In the genomic region with DNA sequence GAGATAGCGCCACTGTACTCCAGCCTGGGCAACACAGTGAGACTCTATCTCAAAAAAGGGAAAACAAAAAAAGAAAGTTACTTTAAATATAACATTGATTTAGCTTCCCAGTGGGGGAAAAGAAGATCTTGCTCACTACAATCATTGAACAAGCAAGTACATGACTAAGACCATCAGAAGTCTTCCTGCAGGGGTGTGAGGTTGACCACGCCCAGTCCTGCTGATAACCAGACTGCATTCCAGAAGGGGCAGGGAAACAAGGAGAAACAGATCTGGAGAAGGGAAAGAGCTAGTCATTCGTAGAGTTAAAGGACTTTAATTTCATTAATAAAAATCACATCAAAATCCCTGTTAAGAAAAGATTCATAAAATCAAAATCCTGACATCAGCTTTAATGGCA, we compare ENCODE assay signal across 21 cellular contexts.
DNase-seq lines count a peak whose midpoint lies in the region; ATAC-seq, FAIRE-seq and TF ChIP-seq lines count a peak whose summit lies in the region.
"Had no signal": no experiment of that assay in that cellular context is flagged by ENCODE, and none has a peak within 500 bp of the region (broad histone marks: within the 10 kb centered on the region; RNA-seq: fewer than 3 reads in every experiment).

No MANE protein-coding gene starts in this region.

- H3K4me2 ChIP-seq in astrocyte (ENCODE audit: low read length) = no peak overlapping the region

- no peak overlapping the region for H3K9ac ChIP-seq in astrocyte (ENCODE audit: low read length)

- DNase-seq in Daoy (ENCODE audit: low read depth) (peak; percentile 51), HT1080 (ENCODE audit: low read depth) (peak; percentile 62), astrocyte (ENCODE audit: low read depth) (peak; percentile 39), mucosa of descending colon (no peak), midbrain (lab: John Stamatoyannopoulos, UW) (no peak), NOMO-1 (lab: John Stamatoyannopoulos, UW; ENCODE audit: unreplicated experiment in 2 of 2) (no peak), NCI-H748 (lab: John Stamatoyannopoulos, UW; ENCODE audit: unreplicated experiment) (no peak)
- no peak for DNase-seq in activated T-helper 1 cell treated with anti-CD3 and anti-CD28 coated beads, Interleukin-12 subunit alpha, Interleukin-12 subunit beta, Interleukin-2, Interleukin-4 antibody, amounts not matched to agents 30 ng/mL and 10 ng/mL and 1 ng/mL, durations not matched to agents 14 hours and 24 hours and 36 hours (ENCODE audit: low spot score)
- DNase-seq: activated CD4-positive, alpha-beta T cell treated with anti-CD3 and anti-CD28 coated beads for 1 hour; activated T-cell treated with anti-CD3 and anti-CD28 coated beads, Interleukin-2, amount 50 U/mL, for 48 hours; C1 segment of cervical spinal cord; GOT3; lower lobe of right lung; NCI-H1930; NCI-H446; ovary; sigmoid colon had no signal

- intact Hi-C loops in mucosa of descending colon (cut with DNase I, micrococcal nuclease) = no loop called here
- intact Hi-C loops in activated T-helper 1 cell treated with anti-CD3 and anti-CD28 coated beads, Interleukin-12 subunit alpha, Interleukin-12 subunit beta, Interleukin-2, Interleukin-4 antibody, amounts not matched to agents 30 ng/mL and 10 ng/mL and 1 ng/mL, durations not matched to agents 14 hours and 24 hours and 36 hours (cut with micrococcal nuclease) = no loop called here

- no peak for TF ChIP-seq CTCF in astrocyte (IDR thresholded peaks at IDR 0.05; ENCODE audit: insufficient read depth, low read depth, low read length)
- no peak for TF ChIP-seq CTCF in mucosa of descending colon (IDR thresholded peaks at IDR 0.05)

- no peak overlapping the region for H3K27ac Mint-ChIP-seq in astrocyte (ENCODE audit: unreplicated experiment)
- H3K27ac Mint-ChIP-seq in activated T-helper 1 cell treated with anti-CD3 and anti-CD28 coated beads, Interleukin-12 subunit alpha, Interleukin-12 subunit beta, Interleukin-2, Interleukin-4 antibody, amounts not matched to agents 30 ng/mL and 10 ng/mL and 1 ng/mL, durations not matched to agents 14 hours and 24 hours and 36 hours = no peak overlapping the region
- H3K27ac Mint-ChIP-seq: activated naive CD4-positive, alpha-beta T cell treated with anti-CD3 and anti-CD28 coated beads, Interleukin-2, amount 50 U/mL, for 72 hours; stimulated activated effector memory CD8-positive, alpha-beta T cell treated with anti-CD3 and anti-CD28 coated beads, Interleukin-12 subunit alpha, Interleukin-12 subunit beta, amount 100 ng/mL, for 72 hours had no signal

- H3K36me3 ChIP-seq in astrocyte (ENCODE audit: insufficient read depth, low read length) (no peaks in the 10 kb centered on the region), mucosa of descending colon (ENCODE audit: low read depth) (no peaks in the 10 kb centered on the region)
- H3K36me3 ChIP-seq: lower lobe of right lung, ovary had no signal

- no peaks in the 10 kb centered on the region for H3K9me3 Mint-ChIP-seq in astrocyte (ENCODE audit: unreplicated experiment)
- H3K9me3 Mint-ChIP-seq in activated T-helper 1 cell treated with anti-CD3 and anti-CD28 coated beads, Interleukin-12 subunit alpha, Interleukin-12 subunit beta, Interleukin-2, Interleukin-4 antibody, amounts not matched to agents 30 ng/mL and 10 ng/mL and 1 ng/mL, durations not matched to agents 14 hours and 24 hours and 36 hours = no peaks in the 10 kb centered on the region
- H3K9me3 Mint-ChIP-seq: activated naive CD4-positive, alpha-beta T cell treated with anti-CD3 and anti-CD28 coated beads, Interleukin-2, amount 50 U/mL, for 72 hours; stimulated activated effector memory CD8-positive, alpha-beta T cell treated with anti-CD3 and anti-CD28 coated beads, Interleukin-12 subunit alpha, Interleukin-12 subunit beta, amount 100 ng/mL, for 72 hours had no signal

- H2AFZ ChIP-seq in astrocyte (ENCODE audit: low read depth, low read length) = no peak overlapping the region

- no peaks in the 10 kb centered on the region for H3K27me3 Mint-ChIP-seq in astrocyte (ENCODE audit: low read depth, unreplicated experiment)
- H3K27me3 Mint-ChIP-seq in activated T-helper 1 cell treated with anti-CD3 and anti-CD28 coated beads, Interleukin-12 subunit alpha, Interleukin-12 subunit beta, Interleukin-2, Interleukin-4 antibody, amounts not matched to agents 30 ng/mL and 10 ng/mL and 1 ng/mL, durations not matched to agents 14 hours and 24 hours and 36 hours (ENCODE audit: insufficient read depth) = peaks cover 7% of the 10 kb centered on the region

- peaks cover 24% of the 10 kb centered on the region for H3K36me3 Mint-ChIP-seq in astrocyte (ENCODE audit: low read depth, unreplicated experiment)
- H3K36me3 Mint-ChIP-seq in activated T-helper 1 cell treated with anti-CD3 and anti-CD28 coated beads, Interleukin-12 subunit alpha, Interleukin-12 subunit beta, Interleukin-2, Interleukin-4 antibody, amounts not matched to agents 30 ng/mL and 10 ng/mL and 1 ng/mL, durations not matched to agents 14 hours and 24 hours and 36 hours (ENCODE audit: low read depth) = peaks cover 3% of the 10 kb centered on the region
- H3K36me3 Mint-ChIP-seq: activated naive CD4-positive, alpha-beta T cell treated with anti-CD3 and anti-CD28 coated beads, Interleukin-2, amount 50 U/mL, for 72 hours; stimulated activated effector memory CD8-positive, alpha-beta T cell treated with anti-CD3 and anti-CD28 coated beads, Interleukin-12 subunit alpha, Interleukin-12 subunit beta, amount 100 ng/mL, for 72 hours had no signal

- no peaks in the 10 kb centered on the region for H3K27me3 ChIP-seq in astrocyte (ENCODE audit: insufficient read depth, low read length)
- H3K27me3 ChIP-seq: ovary, sigmoid colon had no signal

- H3K4me1 Mint-ChIP-seq in astrocyte (ENCODE audit: low read depth, unreplicated experiment) = peaks cover 7% of the 10 kb centered on the region
- no peaks in the 10 kb centered on the region for H3K4me1 Mint-ChIP-seq in activated T-helper 1 cell treated with anti-CD3 and anti-CD28 coated beads, Interleukin-12 subunit alpha, Interleukin-12 subunit beta, Interleukin-2, Interleukin-4 antibody, amounts not matched to agents 30 ng/mL and 10 ng/mL and 1 ng/mL, durations not matched to agents 14 hours and 24 hours and 36 hours (ENCODE audit: low read depth)
- H3K4me1 Mint-ChIP-seq: stimulated activated effector memory CD8-positive, alpha-beta T cell treated with anti-CD3 and anti-CD28 coated beads, Interleukin-12 subunit alpha, Interleukin-12 subunit beta, amount 100 ng/mL, for 72 hours had no signal

- H3K4me3 ChIP-seq in astrocyte (ENCODE audit: insufficient read depth, low read depth, low read length) = no peak overlapping the region
- H3K4me3 ChIP-seq in mucosa of descending colon = no peak overlapping the region
- H3K4me3 ChIP-seq: GM12878, K562, lower lobe of right lung, ovary, sigmoid colon had no signal

- FAIRE-seq in astrocyte (lab: Jason Lieb, UNC) = no peak
- FAIRE-seq: GM12878, K562 had no signal

- H3K4me1 ChIP-seq in astrocyte (ENCODE audit: insufficient read depth, low read length) = no peaks in the 10 kb centered on the region
- H3K4me1 ChIP-seq in mucosa of descending colon (ENCODE audit: low read depth) = no peaks in the 10 kb centered on the region
- H3K4me1 ChIP-seq: lower lobe of right lung had no signal

- no peaks in the 10 kb centered on the region for H3K79me2 ChIP-seq in astrocyte (ENCODE audit: insufficient read depth, low read length)

- H3K4me3 Mint-ChIP-seq in astrocyte (ENCODE audit: unreplicated experiment) = peak overlapping the region; percentile 9
- H3K4me3 Mint-ChIP-seq in activated T-helper 1 cell treated with anti-CD3 and anti-CD28 coated beads, Interleukin-12 subunit alpha, Interleukin-12 subunit beta, Interleukin-2, Interleukin-4 antibody, amounts not matched to agents 30 ng/mL and 10 ng/mL and 1 ng/mL, durations not matched to agents 14 hours and 24 hours and 36 hours = no peak overlapping the region
- H3K4me3 Mint-ChIP-seq: stimulated activated effector memory CD8-positive, alpha-beta T cell treated with anti-CD3 and anti-CD28 coated beads, Interleukin-12 subunit alpha, Interleukin-12 subunit beta, amount 100 ng/mL, for 72 hours had no signal

- ATAC-seq in mucosa of descending colon = peak; percentile 76
- ATAC-seq: activated naive CD4-positive, alpha-beta T cell treated with anti-CD3 and anti-CD28 coated beads, Interleukin-2, amount 50 U/mL, for 72 hours; GM12878; K562; lower lobe of right lung; stimulated activated effector memory CD8-positive, alpha-beta T cell treated with anti-CD3 and anti-CD28 coated beads, Interleukin-12 subunit alpha, Interleukin-12 subunit beta, amount 100 ng/mL, for 72 hours had no signal

- H3K9me3 ChIP-seq in astrocyte (ENCODE audit: insufficient read depth, low read depth, low read length) = no peaks in the 10 kb centered on the region
- H3K9me3 ChIP-seq in mucosa of descending colon = no peaks in the 10 kb centered on the region
- H3K9me3 ChIP-seq: lower lobe of right lung, ovary, sigmoid colon had no signal

- H3K27ac ChIP-seq in astrocyte (ENCODE audit: low read depth, low read length) = no peak overlapping the region
- H3K27ac ChIP-seq: lower lobe of right lung, ovary, sigmoid colon had no signal

- no peaks in the 10 kb centered on the region for H4K20me1 ChIP-seq in astrocyte (ENCODE audit: insufficient read depth, low read length)

Comparison
In these comparisons a context has a peak if more than half of its experiments do, and no peak if none do; other contexts are left out.
1. DNase-seq: peak in Daoy (single experiment), HT1080 (single experiment) and astrocyte (single experiment); none in mucosa of descending colon (0 of 3), midbrain (single experiment), NOMO-1 (0 of 2), activated T-helper 1 cell treated with anti-CD3 and anti-CD28 coated beads, Interleukin-12 subunit alpha, Interleukin-12 subunit beta, Interleukin-2, Interleukin-4 antibody, amounts not matched to agents 30 ng/mL and 10 ng/mL and 1 ng/mL, durations not matched to agents 14 hours and 24 hours and 36 hours (single experiment) and NCI-H748 (single experiment).